14 cellular contexts compared by ENCODE assay signal in genomic region chr17:75509528-75510258, GRCh38. TPM values are rescaled to one million over a fixed set of nuclear protein-coding genes. Genes with fewer than 3 reads are reported as not detected.
A peak's percentile ranks its signal among the peaks of the same experiment; 100 is the strongest.
DNase-seq lines count a peak whose midpoint lies in the region; ATAC-seq and TF ChIP-seq lines count a peak whose summit lies in the region.
"Had no signal": no experiment of that assay in that cellular context is flagged by ENCODE, and none has a peak within 500 bp of the region (broad histone marks: within the 10 kb centered on the region; RNA-seq: fewer than 3 reads in every experiment).

No MANE protein-coding gene starts in this region.

- peak; percentile 25 to 27 for ATAC-seq in gastrocnemius medialis
- ATAC-seq in GM21717 (IDR thresholded peaks at IDR 0.05; ENCODE audit: unreplicated experiment) = no peak
- no peak for ATAC-seq in GM21360 (IDR thresholded peaks at IDR 0.05; ENCODE audit: unreplicated experiment)
- no peak for ATAC-seq in CD8-positive, alpha-beta T cell

- POLR2A ChIA-PET in CD8-positive, alpha-beta T cell (lab: Charles Lee) = interaction anchor here (0.6 kb wide), 1 partner anchor 143 kb away, joined by 3 read pairs; no protein-coding TSS in a partner anchor

- no peaks in the 10 kb centered on the region for H3K9me3 Mint-ChIP-seq in CD8-positive, alpha-beta T cell
- H3K9me3 Mint-ChIP-seq: activated naive CD8-positive, alpha-beta T cell treated with anti-CD3 and anti-CD28 coated beads, Interleukin-2, amount 10 ng/mL, durations not matched to agents 7 days and 5 days had no signal

- H3K27me3 ChIP-seq in BLaER1 (no peaks in the 10 kb centered on the region), dorsolateral prefrontal cortex (no peaks in the 10 kb centered on the region), layer of hippocampus (ENCODE audit: control insufficient read depth, insufficient read depth, low read length) (no peaks in the 10 kb centered on the region), gastrocnemius medialis (no peaks in the 10 kb centered on the region)
- no peaks in the 10 kb centered on the region for H3K27me3 ChIP-seq in CD8-positive, alpha-beta T cell (ENCODE audit: insufficient read depth, low read length)
- H3K27me3 ChIP-seq: MG63 had no signal

- H3K4me1 ChIP-seq in BLaER1 (peaks cover 97% of the 10 kb centered on the region), gastrocnemius medialis (peaks cover 42 to 49% of the 10 kb centered on the region in 2 donors)
- peaks cover under 1% of the 10 kb centered on the region for H3K4me1 ChIP-seq in CD8-positive, alpha-beta T cell (ENCODE audit: insufficient read depth, low read length)

- peak in 1 of 2 donors; percentile 47 for TF ChIP-seq POLR2A in gastrocnemius medialis (IDR thresholded peaks at IDR 0.05)

- intact Hi-C loops in dorsolateral prefrontal cortex (cut with DNase I) (loop anchor here in 1 of 2 donors (10.0 kb wide), 1 partner anchor 185 kb away; no protein-coding TSS in a partner anchor), gastrocnemius medialis (cut with DNase I; ENCODE audit: low total_unique reads) (loop anchor here (10.0 kb wide), 2 partner anchors 215 to 245 kb away; partner anchors contain the start of genes GGA3 and MRPS7)
- intact Hi-C loops in CD8-positive, alpha-beta T cell (cut with DNase I, micrococcal nuclease) = no loop called here

- DNase-seq in dorsolateral prefrontal cortex (peak in 1 of 10 donors; percentile 38), gastrocnemius medialis (peak in 1 of 2 donors; percentile 27), NCI-H1930 (lab: John Stamatoyannopoulos, UW) (no peak)
- no peak for DNase-seq in CD8-positive, alpha-beta T cell
- DNase-seq: activated CD8-positive, alpha-beta memory T cell treated with anti-CD3 and anti-CD28 coated beads, Interleukin-2, amount 50 U/mL, for 48 hours; activated naive CD8-positive, alpha-beta T cell treated with anti-CD3 and anti-CD28 coated beads, Interleukin-2, amount 10 ng/mL, durations not matched to agents 7 days and 5 days; mesenchymal stem cell; MG63; NCI-H2081; NCI-H526 treated with DMSO at 0.1 percent for 48 hours had no signal

- no peak overlapping the region for H3K4me3 ChIP-seq in BLaER1
- peak overlapping the region in 29 of 59 donors; percentile 0 to 51 (median 17) for H3K4me3 ChIP-seq in dorsolateral prefrontal cortex
- H3K4me3 ChIP-seq in gastrocnemius medialis = peak overlapping the region in 3 of 4 donors; percentile 4 to 29 (median 25)
- no peak overlapping the region for H3K4me3 ChIP-seq in CD8-positive, alpha-beta T cell (ENCODE audit: low read depth, low read length)
- H3K4me3 ChIP-seq: MG63 had no signal

- peak overlapping the region; percentile 65 for H3K9ac ChIP-seq in BLaER1

- in situ Hi-C loops in gastrocnemius medialis (cut with MboI; ENCODE audit: low sequenced_read_pairs in 4 of 4) = loop anchor here (5.0 to 10.0 kb wide), 2 partner anchors 82 to 85 kb away; no protein-coding TSS in a partner anchor

- H3K4me1 Mint-ChIP-seq in CD8-positive, alpha-beta T cell (ENCODE audit: low read depth) = no peaks in the 10 kb centered on the region
- H3K4me1 Mint-ChIP-seq: activated naive CD8-positive, alpha-beta T cell treated with anti-CD3 and anti-CD28 coated beads, Interleukin-2, amount 10 ng/mL, durations not matched to agents 7 days and 5 days had no signal

- H3K9me3 ChIP-seq in BLaER1 (no peaks in the 10 kb centered on the region), gastrocnemius medialis (no peaks in the 10 kb centered on the region)
- no peaks in the 10 kb centered on the region for H3K9me3 ChIP-seq in CD8-positive, alpha-beta T cell (ENCODE audit: low read length)
- H3K9me3 ChIP-seq: MG63 had no signal

- H4K20me1 ChIP-seq in BLaER1 = peaks cover 82% of the 10 kb centered on the region

- H3K27ac Mint-ChIP-seq in CD8-positive, alpha-beta T cell = no peak overlapping the region
- H3K27ac Mint-ChIP-seq: activated naive CD8-positive, alpha-beta T cell treated with anti-CD3 and anti-CD28 coated beads, Interleukin-2, amount 10 ng/mL, durations not matched to agents 7 days and 5 days had no signal

- H3K27me3 Mint-ChIP-seq in CD8-positive, alpha-beta T cell (ENCODE audit: low read depth) = no peaks in the 10 kb centered on the region

- CTCF ChIA-PET in CD8-positive, alpha-beta T cell (lab: Charles Lee) = interaction anchor here (1.2 to 1.9 kb wide), 2 partner anchors 36 to 123 kb away, joined by 3 to 5 read pairs; partner anchors contain the start of gene SMIM5

- TF ChIP-seq CTCF in dorsolateral prefrontal cortex (IDR thresholded peaks at IDR 0.05 in 54 of 56, conservative IDR thresholded peaks at IDR 0.05 in 2 of 56; ENCODE audit: low read depth in 1 of 56, partially characterized antibody in 56 of 56) = no peak
- TF ChIP-seq CTCF in gastrocnemius medialis (IDR thresholded peaks at IDR 0.05 in 4 of 5, conservative IDR thresholded peaks at IDR 0.05 in 1 of 5) = no peak
- no peak for TF ChIP-seq CTCF in CD8-positive, alpha-beta T cell (IDR thresholded peaks at IDR 0.05)

- no peak overlapping the region for H3K4me3 Mint-ChIP-seq in CD8-positive, alpha-beta T cell
- H3K4me3 Mint-ChIP-seq: activated naive CD8-positive, alpha-beta T cell treated with anti-CD3 and anti-CD28 coated beads, Interleukin-2, amount 10 ng/mL, durations not matched to agents 7 days and 5 days had no signal

- no peaks in the 10 kb centered on the region for H3K36me3 Mint-ChIP-seq in CD8-positive, alpha-beta T cell
- H3K36me3 Mint-ChIP-seq: activated naive CD8-positive, alpha-beta T cell treated with anti-CD3 and anti-CD28 coated beads, Interleukin-2, amount 10 ng/mL, durations not matched to agents 7 days and 5 days had no signal

- H3K36me3 ChIP-seq in BLaER1 (peaks cover 86% of the 10 kb centered on the region), gastrocnemius medialis (peaks cover 0 to 27% of the 10 kb centered on the region in 2 donors)
- H3K36me3 ChIP-seq in CD8-positive, alpha-beta T cell (ENCODE audit: insufficient read depth, low read length) = no peaks in the 10 kb centered on the region

- H3K4me2 ChIP-seq in BLaER1 = peak overlapping the region; percentile 73

- H3K27ac ChIP-seq in BLaER1 (peak overlapping the region; percentile 72), dorsolateral prefrontal cortex (peak overlapping the region in 58 of 59 donors; percentile 76 to 99 (median 96)), layer of hippocampus (ENCODE audit: low read depth, low read length) (peak overlapping the region; percentile 97), gastrocnemius medialis (peak overlapping the region; percentile 91 to 95 (median 93))
- no peak overlapping the region for H3K27ac ChIP-seq in CD8-positive, alpha-beta T cell (ENCODE audit: low read depth, low read length)

RNA-seq across cellular contexts. Expression of gene CASKIN2, which starts 5.6 kb away (rescaled TPM):
- total RNA-seq in dorsolateral prefrontal cortex (10 to 100 TPM; 23.3 to 80.3 (median 41.6) TPM), gastrocnemius medialis (10 to 100 TPM; 11.3 to 24.1 (median 16.8) TPM)
- under 1 TPM; 0.64 to 0.98 TPM for total RNA-seq in CD8-positive, alpha-beta T cell

RNA-seq across cellular contexts. Expression of gene TSEN54, which starts 6.6 kb away (rescaled TPM):
- 10 to 100 TPM; 14.4 to 45.4 (median 27.2) TPM for total RNA-seq in dorsolateral prefrontal cortex
- total RNA-seq in gastrocnemius medialis = 10 to 100 TPM; 15.4 to 31.2 (median 17.8) TPM
- 100 to 1,000 TPM; 116 to 123 TPM for total RNA-seq in CD8-positive, alpha-beta T cell

RNA-seq across cellular contexts. Expression of gene LLGL2, which starts 15.8 kb away (rescaled TPM):
- 10 to 100 TPM in 65 of 120 experiments, 1 to 10 TPM in 55; 3.2 to 31.5 (median 10.6) TPM for total RNA-seq in dorsolateral prefrontal cortex
- total RNA-seq in gastrocnemius medialis = 1 to 10 TPM in 3 of 4 donors, under 1 TPM in 1; 0.78 to 7.1 (median 1.4) TPM
- 10 to 100 TPM; 32.7 to 36.4 TPM for total RNA-seq in CD8-positive, alpha-beta T cell

RNA-seq across cellular contexts. Expression of gene TMEM94, which starts 53.3 kb away (rescaled TPM):
- total RNA-seq in dorsolateral prefrontal cortex (100 to 1,000 TPM in 117 of 120 experiments, 10 to 100 TPM in 3; 78.0 to 220 (median 129) TPM), gastrocnemius medialis (10 to 100 TPM; 56.5 to 85.5 (median 60.0) TPM)
- total RNA-seq in CD8-positive, alpha-beta T cell = 10 to 100 TPM; 44.8 to 46.5 TPM

Comparison
In these comparisons a context has a peak if more than half of its experiments do, and no peak if none do; other contexts are left out.
1. H3K4me3 ChIP-seq: peak in gastrocnemius medialis (3 of 4); none in BLaER1 (single experiment) and CD8-positive, alpha-beta T cell (single experiment).
2. ATAC-seq: peak in gastrocnemius medialis (2 of 2); none in GM21717 (single experiment), GM21360 (single experiment) and CD8-positive, alpha-beta T cell (single experiment).
3. RNA of gene CASKIN2, which starts 5.6 kb away (total RNA-seq): 23.3 to 80.3 TPM in dorsolateral prefrontal cortex and 11.3 to 24.1 TPM in gastrocnemius medialis; 0.64 to 0.98 TPM in CD8-positive, alpha-beta T cell; every median in the first group is over 4 times any median in the second.